8 cellular contexts compared by ENCODE assay signal in the genomic region with DNA sequence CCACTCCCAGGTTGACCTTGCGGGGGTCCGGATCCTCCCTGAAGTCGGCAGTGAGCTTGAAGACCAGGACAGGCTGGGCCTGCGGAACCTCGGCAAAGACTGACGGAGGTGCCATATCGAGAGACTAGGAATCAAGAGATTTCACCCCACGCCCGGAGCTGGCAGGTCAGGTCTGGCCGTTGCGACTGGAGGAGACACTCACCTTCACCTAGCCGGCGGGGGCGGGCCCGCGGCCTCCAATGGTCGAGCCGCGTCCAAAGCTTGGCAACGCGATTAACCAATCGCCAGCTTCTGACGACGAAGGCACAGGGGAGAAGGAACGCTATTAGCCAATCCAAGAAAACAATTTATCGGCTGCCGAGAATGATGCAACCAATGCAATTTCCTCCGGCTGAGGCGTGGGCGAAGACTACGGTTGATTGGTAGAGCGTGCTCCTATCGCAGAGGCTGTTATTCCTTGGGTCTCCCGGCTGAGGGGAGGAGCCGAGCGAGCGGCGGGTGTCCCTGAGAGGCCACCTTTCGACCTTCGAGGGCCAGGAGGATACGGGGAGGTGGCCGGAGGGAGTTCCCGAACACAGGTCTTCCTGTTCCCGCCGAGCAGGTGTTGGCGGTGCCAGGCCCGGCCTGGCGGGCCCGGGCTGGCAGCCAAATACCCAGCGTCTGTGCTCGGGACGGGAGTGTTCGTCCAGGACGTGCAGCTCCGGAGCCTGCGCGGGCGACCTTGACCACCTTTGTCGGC. TPM values are rescaled to one million over a fixed set of nuclear protein-coding genes. Genes with fewer than 3 reads are reported as not detected.
DNase-seq lines count a peak whose midpoint lies in the region; ATAC-seq and TF ChIP-seq lines count a peak whose summit lies in the region.

Gene GOT1, minus strand, starts transcription at position 174 of the 739 bp plus-strand sequence. Its CDS starts 59 bp downstream, at position 115.

- peak within 1 kb of the TSS; percentile 93 for H3K27ac ChIP-seq in colonic mucosa

- H3K36me3 ChIP-seq in BJ (ENCODE audit: control insufficient read depth, insufficient read depth, low read length) (0 out of 2 replicates have a peak, but pooled peaks cover 2% of the 10 kb centered on the region), colonic mucosa (no peaks in the 10 kb centered on the region)

- DNase-seq in BJ (ENCODE audit: low read depth) (peak; percentile 99), NCI-H526 treated with DMSO at 0.1 percent for 48 hours (lab: John Stamatoyannopoulos, UW) (peak; percentile 95), colonic mucosa (peak; percentile 98), kidney tubule cell (ENCODE audit: low spot score) (peak; percentile 99)
- peak; percentile 98 for DNase-seq in activated CD4-positive, alpha-beta T cell treated with anti-CD3 and anti-CD28 coated beads, Interleukin-2, amount 10 ng/mL, durations not matched to agents 24 days and 14 days
- peak; percentile 80 to 93 (median 91) for DNase-seq in stimulated activated CD4-positive, alpha-beta T cell treated with anti-CD3 and anti-CD28 coated beads, Interleukin-1b, Interleukin-23, amount 100 ng/mL, for 24 hours (ENCODE audit: low read depth in 4 of 4, low spot score in 1 of 4)

- H3K4me1 ChIP-seq in colonic mucosa = no peaks in the 10 kb centered on the region

- TF ChIP-seq CTCF in BJ (IDR thresholded peaks at IDR 0.05; ENCODE audit: insufficient read depth, low read depth, low read length) (no peak), colonic mucosa (IDR thresholded peaks at IDR 0.05) (no peak)

- H3K9me3 Mint-ChIP-seq in activated CD4-positive, alpha-beta T cell treated with anti-CD3 and anti-CD28 coated beads, Interleukin-2, amount 10 ng/mL, durations not matched to agents 24 days and 14 days = no peaks in the 10 kb centered on the region

- CTCF ChIA-PET in BJ (lab: Yijun Ruan, JAX) = interaction anchor here (0.6 to 2.9 kb wide), 6 partner anchors 19 to 1429 kb away, joined by 3 to 17 read pairs (median 4); no protein-coding TSS in a partner anchor

- H3K27me3 ChIP-seq in BJ (ENCODE audit: control insufficient read depth, insufficient read depth, low read length) = no peaks in the 10 kb centered on the region
- no peaks in the 10 kb centered on the region for H3K27me3 ChIP-seq in colonic mucosa

- no peaks in the 10 kb centered on the region for H3K27me3 Mint-ChIP-seq in activated CD4-positive, alpha-beta T cell treated with anti-CD3 and anti-CD28 coated beads, Interleukin-2, amount 10 ng/mL, durations not matched to agents 24 days and 14 days

- no peaks in the 10 kb centered on the region for H3K9me3 ChIP-seq in colonic mucosa

- peak within 1 kb of the TSS; percentile 99 for H3K4me3 Mint-ChIP-seq in activated CD4-positive, alpha-beta T cell treated with anti-CD3 and anti-CD28 coated beads, Interleukin-2, amount 10 ng/mL, durations not matched to agents 24 days and 14 days

- H3K36me3 Mint-ChIP-seq in activated CD4-positive, alpha-beta T cell treated with anti-CD3 and anti-CD28 coated beads, Interleukin-2, amount 10 ng/mL, durations not matched to agents 24 days and 14 days (ENCODE audit: low read depth) = peaks cover 3% of the 10 kb centered on the region

- intact Hi-C loops in activated CD4-positive, alpha-beta T cell treated with anti-CD3 and anti-CD28 coated beads, Interleukin-2, amount 10 ng/mL, durations not matched to agents 24 days and 14 days (cut with micrococcal nuclease) = loop anchor here (1.0 to 2.0 kb wide), 3 partner anchors 38 to 302 kb away; partner anchors contain the start of genes COX15, CUTC and SLC25A28
- intact Hi-C loops in colonic mucosa (cut with DNase I) = loop anchor here (5.0 kb wide), 1 partner anchor 182 kb away; no protein-coding TSS in a partner anchor

- H3K9ac ChIP-seq in colonic mucosa (ENCODE audit: low read depth in 2 of 2, low read length in 2 of 2) = peak within 1 kb of the TSS; percentile 85 to 95

- H3K4me1 Mint-ChIP-seq in activated CD4-positive, alpha-beta T cell treated with anti-CD3 and anti-CD28 coated beads, Interleukin-2, amount 10 ng/mL, durations not matched to agents 24 days and 14 days = peaks cover 30% of the 10 kb centered on the region

- peak within 1 kb of the TSS; percentile 81 for H3K4me3 ChIP-seq in BJ (ENCODE audit: low read depth, low read length)
- H3K4me3 ChIP-seq in colonic mucosa = peak within 1 kb of the TSS; percentile 87

- POLR2A ChIA-PET in BJ (lab: Charles Lee) = no interaction called here

- ATAC-seq in GM19324 (IDR thresholded peaks at IDR 0.05; ENCODE audit: low FRiP score, unreplicated experiment) = peak; percentile 98
- ATAC-seq in HG03469 (IDR thresholded peaks at IDR 0.05; ENCODE audit: unreplicated experiment) = peak; percentile 92

- H3K27ac Mint-ChIP-seq in activated CD4-positive, alpha-beta T cell treated with anti-CD3 and anti-CD28 coated beads, Interleukin-2, amount 10 ng/mL, durations not matched to agents 24 days and 14 days = peak within 1 kb of the TSS; percentile 98

RNA-seq across cellular contexts. Expression of gene GOT1, which starts in this region (rescaled TPM):
- 41.4 and 53.3 TPM in 2 replicates for polyA plus RNA-seq in BJ (2011; rRNA removed)
- 19.0 and 30.5 TPM in 2 replicates for polyA minus RNA-seq in BJ (2011; rRNA and poly(A)+ RNA removed)
- 37.2 and 38.0 TPM in 2 replicates for total RNA-seq in activated CD4-positive, alpha-beta T cell treated with anti-CD3 and anti-CD28 coated beads, Interleukin-2, amount 10 ng/mL, durations not matched to agents 24 days and 14 days
- 100 to 1,000 TPM in 1 of 2 donors, 10 to 100 TPM in 1; 96.7 to 135 TPM for total RNA-seq in colonic mucosa

Comparison
In these comparisons a context has a peak if more than half of its experiments do, and no peak if none do; other contexts are left out.
1. Peak in every context shown above with its lines: DNase-seq, ATAC-seq, H3K4me3 ChIP-seq and H3K27ac ChIP-seq.